In genomic region chr17:59371426-59372099, GRCh38 we compare ENCODE assay signal across 8 cellular contexts. TPM values are rescaled to one million over a fixed set of nuclear protein-coding genes. Genes with fewer than 3 reads are reported as not detected.
DNase-seq lines count a peak whose midpoint lies in the region; ATAC-seq and TF ChIP-seq lines count a peak whose summit lies in the region.

No MANE protein-coding gene starts in this region.

- in situ Hi-C loops in gastrocnemius medialis (cut with MboI; ENCODE audit: low sequenced_read_pairs in 4 of 4) = loop anchor here in 1 of 4 donors (10.0 kb wide), 1 partner anchor 53 kb away; no protein-coding TSS in a partner anchor

- WGBS in hepatocyte (ENCODE audit: low lambda C conversion rate, missing lambda C conversion rate) = 61% methylated on average over 5 of the region's 5 CpGs

- H3K9me3 ChIP-seq in hepatocyte (ENCODE audit: low read depth) = no peaks in the 10 kb centered on the region
- no peaks in the 10 kb centered on the region for H3K9me3 ChIP-seq in gastrocnemius medialis

- H3K27me3 ChIP-seq in hepatocyte = no peaks in the 10 kb centered on the region
- H3K27me3 ChIP-seq in gastrocnemius medialis = no peaks in the 10 kb centered on the region

- no peaks in the 10 kb centered on the region for H3K9me2 ChIP-seq in hepatocyte (replicated peaks; ENCODE audit: insufficient read depth)

- H3K4me3 ChIP-seq in hepatocyte = no peak overlapping the region
- H3K4me3 ChIP-seq in gastrocnemius medialis = peak overlapping the region in 3 of 4 donors; percentile 36 to 45 (median 43)

- H3K27me3 Mint-ChIP-seq in activated T-helper 2 cell treated with anti-CD3 and anti-CD28 coated beads, Interferon-gamma antibody, Interleukin-2, Interleukin-4, amounts not matched to agents 10 μg/mL and 5 μg/mL and 100 μg/mL, durations not matched to agents 14 hours and 24 hours and 36 hours (ENCODE audit: low read depth) = no peaks in the 10 kb centered on the region

- ATAC-seq in gastrocnemius medialis (peak; percentile 61 to 71), GM18868 (IDR thresholded peaks at IDR 0.05; ENCODE audit: unreplicated experiment) (no peak)

- intact Hi-C loops in activated T-helper 2 cell treated with anti-CD3 and anti-CD28 coated beads, Interferon-gamma antibody, Interleukin-2, Interleukin-4, amounts not matched to agents 10 μg/mL and 5 μg/mL and 100 μg/mL, durations not matched to agents 14 hours and 24 hours and 36 hours (cut with micrococcal nuclease) = loop anchor here (1.0 kb wide), 1 partner anchor 8 kb away; no protein-coding TSS in a partner anchor
- intact Hi-C loops in gastrocnemius medialis (cut with DNase I; ENCODE audit: low total_unique reads) = loop anchor here (1.0 kb wide), 1 partner anchor 52 kb away; no protein-coding TSS in a partner anchor

- no peak for TF ChIP-seq POLR2A in gastrocnemius medialis (IDR thresholded peaks at IDR 0.05)

- H3K36me3 ChIP-seq in hepatocyte (replicated peaks; ENCODE audit: insufficient read depth, low read depth) (no peaks in the 10 kb centered on the region), gastrocnemius medialis (no peaks in the 10 kb centered on the region)

- H4K20me1 ChIP-seq in hepatocyte (ENCODE audit: insufficient read depth, poor library complexity, severe bottlenecking) = no peaks in the 10 kb centered on the region

- H3K4me3 Mint-ChIP-seq in activated T-helper 2 cell treated with anti-CD3 and anti-CD28 coated beads, Interferon-gamma antibody, Interleukin-2, Interleukin-4, amounts not matched to agents 10 μg/mL and 5 μg/mL and 100 μg/mL, durations not matched to agents 14 hours and 24 hours and 36 hours (ENCODE audit: low read depth) = no peak overlapping the region

- TF ChIP-seq CTCF in hepatocyte (IDR thresholded peaks at IDR 0.05; ENCODE audit: poor library complexity) (no peak), gastrocnemius medialis (IDR thresholded peaks at IDR 0.05 in 4 of 5, conservative IDR thresholded peaks at IDR 0.05 in 1 of 5) (no peak)

- peaks cover 62% of the 10 kb centered on the region for H3K4me1 ChIP-seq in hepatocyte (ENCODE audit: insufficient read depth)
- peaks cover 98 to 99% of the 10 kb centered on the region in 2 donors for H3K4me1 ChIP-seq in gastrocnemius medialis

- DNase-seq in GM03348 (ENCODE audit: low spot score) (peak; percentile 60), hepatocyte (ENCODE audit: low spot score) (peak; percentile 58), gastrocnemius medialis (peak; percentile 86 to 93), AG08396 (ENCODE audit: low spot score) (no peak), NCI-H2171 treated with DMSO at 0.1 percent for 48 hours (lab: John Stamatoyannopoulos, UW) (no peak)
- no peak for DNase-seq in activated T-helper 2 cell treated with anti-CD3 and anti-CD28 coated beads, Interferon-gamma antibody, Interleukin-2, Interleukin-4, amounts not matched to agents 10 μg/mL and 5 μg/mL and 100 μg/mL, durations not matched to agents 14 hours and 24 hours and 36 hours (ENCODE audit: low spot score)
- no peak for DNase-seq in stimulated activated naive CD4-positive, alpha-beta T cell (lab: John Stamatoyannopoulos, UW)

- H3K4me2 ChIP-seq in hepatocyte = peak overlapping the region; percentile 35

- H3K4me1 Mint-ChIP-seq in activated T-helper 2 cell treated with anti-CD3 and anti-CD28 coated beads, Interferon-gamma antibody, Interleukin-2, Interleukin-4, amounts not matched to agents 10 μg/mL and 5 μg/mL and 100 μg/mL, durations not matched to agents 14 hours and 24 hours and 36 hours (ENCODE audit: low read depth) = peaks cover 68% of the 10 kb centered on the region

- H3K27ac Mint-ChIP-seq in activated T-helper 2 cell treated with anti-CD3 and anti-CD28 coated beads, Interferon-gamma antibody, Interleukin-2, Interleukin-4, amounts not matched to agents 10 μg/mL and 5 μg/mL and 100 μg/mL, durations not matched to agents 14 hours and 24 hours and 36 hours = peak overlapping the region; percentile 84

- no peak overlapping the region for H2AFZ ChIP-seq in hepatocyte

- peak overlapping the region; percentile 89 for H3K27ac ChIP-seq in hepatocyte
- H3K27ac ChIP-seq in gastrocnemius medialis = peak overlapping the region; percentile 96 to 99 (median 98)

- H3K36me3 Mint-ChIP-seq in activated T-helper 2 cell treated with anti-CD3 and anti-CD28 coated beads, Interferon-gamma antibody, Interleukin-2, Interleukin-4, amounts not matched to agents 10 μg/mL and 5 μg/mL and 100 μg/mL, durations not matched to agents 14 hours and 24 hours and 36 hours (ENCODE audit: low read depth) = peaks cover 7% of the 10 kb centered on the region

- peaks cover 70% of the 10 kb centered on the region for H3K79me2 ChIP-seq in hepatocyte

- no peaks in the 10 kb centered on the region for H3K9me3 Mint-ChIP-seq in activated T-helper 2 cell treated with anti-CD3 and anti-CD28 coated beads, Interferon-gamma antibody, Interleukin-2, Interleukin-4, amounts not matched to agents 10 μg/mL and 5 μg/mL and 100 μg/mL, durations not matched to agents 14 hours and 24 hours and 36 hours

RNA-seq across cellular contexts. Expression of gene YPEL2, which starts 40.1 kb away (rescaled TPM):
- 5.0 and 5.3 TPM in 2 replicates for total RNA-seq in activated T-helper 2 cell treated with anti-CD3 and anti-CD28 coated beads, Interferon-gamma antibody, Interleukin-2, Interleukin-4, amounts not matched to agents 10 μg/mL and 5 μg/mL and 100 μg/mL, durations not matched to agents 14 hours and 24 hours and 36 hours
- total RNA-seq in hepatocyte (17.5 and 26.0 TPM in 2 replicates), gastrocnemius medialis (10 to 100 TPM; 18.9 to 27.4 (median 22.2) TPM)
- 20.2 and 21.0 TPM in 2 replicates for polyA plus RNA-seq in hepatocyte

Comparison
In these comparisons a context has a peak if more than half of its experiments do, and no peak if none do; other contexts are left out.
1. DNase-seq: peak in GM03348 (single experiment), hepatocyte (single experiment) and gastrocnemius medialis (2 of 2); none in activated T-helper 2 cell treated with anti-CD3 and anti-CD28 coated beads, Interferon-gamma antibody, Interleukin-2, Interleukin-4, amounts not matched to agents 10 μg/mL and 5 μg/mL and 100 μg/mL, durations not matched to agents 14 hours and 24 hours and 36 hours (single experiment), AG08396 (single experiment), NCI-H2171 treated with DMSO at 0.1 percent for 48 hours (single experiment) and stimulated activated naive CD4-positive, alpha-beta T cell (0 of 6).